ENCODE assay signal across 5 cellular contexts in the genomic region with DNA sequence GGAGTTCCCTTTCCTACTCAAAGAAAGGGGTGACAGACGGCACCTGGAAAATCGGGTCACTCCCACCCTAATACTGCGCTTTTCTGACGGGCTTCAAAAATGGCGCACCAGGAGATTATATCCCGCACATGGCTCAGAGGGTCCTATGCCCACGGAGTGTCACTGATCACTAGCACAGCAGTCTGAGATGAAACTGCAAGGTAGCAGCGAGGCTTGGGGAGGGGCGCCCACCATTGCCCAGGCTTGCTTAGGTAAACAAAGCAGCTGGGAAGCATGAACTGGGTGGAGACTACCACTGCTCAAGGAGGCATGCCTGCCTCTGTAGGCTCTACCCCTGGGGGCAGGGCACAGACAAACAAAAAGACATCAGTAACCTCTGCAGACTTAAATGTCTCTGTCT.
A peak's percentile ranks its signal among the peaks of the same experiment; 100 is the strongest.
DNase-seq lines count a peak whose midpoint lies in the region; ATAC-seq and TF ChIP-seq lines count a peak whose summit lies in the region.
"Not testable (repeated sequence)": the region's sequence is repeated elsewhere in the genome, so short reads cannot be mapped to it uniquely, and the experiment has no call there.

No MANE protein-coding gene starts in this region.

- 69 to 90% methylated on average over 3 to 9 of the region's 9 CpGs for WGBS in endodermal cell (ENCODE audit: insufficient coverage in 1 of 2, insufficient read length in 1 of 2), 2 experiments
- WGBS in suprapubic skin, result 84% methylated on average over 8 of the region's 9 CpGs

- not testable (repeated sequence) for H3K27me3 Mint-ChIP-seq in endodermal cell (ENCODE audit: insufficient read depth)

- not testable (repeated sequence) for H3K4me1 Mint-ChIP-seq in endodermal cell

- ATAC-seq in lower lobe of right lung, result not testable (repeated sequence)

- TF ChIP-seq EP300 in suprapubic skin (IDR thresholded peaks at IDR 0.05), result not testable (repeated sequence)

- not testable (repeated sequence) for H3K36me3 Mint-ChIP-seq in endodermal cell (ENCODE audit: low read depth)

- not testable (repeated sequence) for H3K4me3 Mint-ChIP-seq in endodermal cell

- not testable (repeated sequence) for H3K4me3 ChIP-seq in endodermal cell (ENCODE audit: low read length); right atrium auricular region; lower lobe of right lung; suprapubic skin

- DNase-seq in endodermal cell (peak; percentile 10), right atrium auricular region (ENCODE audit: low spot score) (peak; percentile 18), lower lobe of right lung (peak; percentile 14), posterior vena cava (ENCODE audit: low spot score) (peak; percentile 35), suprapubic skin (ENCODE audit: low spot score in 2 of 2) (peak; percentile 19 to 53)

- H3K27me3 ChIP-seq in endodermal cell (ENCODE audit: control insufficient read depth, insufficient read depth, low read length, poor library complexity, severe bottlenecking); right atrium auricular region; lower lobe of right lung (ENCODE audit: low read depth); suprapubic skin: not testable (repeated sequence)

- TF ChIP-seq POLR2A in suprapubic skin (IDR thresholded peaks at IDR 0.05), result not testable (repeated sequence)

- not testable (repeated sequence) for H3K27ac ChIP-seq in endodermal cell (ENCODE audit: low read depth, low read length); right atrium auricular region; lower lobe of right lung; suprapubic skin

- not testable (repeated sequence) for H3K27ac Mint-ChIP-seq in endodermal cell

- not testable (repeated sequence) for H3K4me1 ChIP-seq in endodermal cell (ENCODE audit: control insufficient read depth, insufficient read depth, low read length); right atrium auricular region; lower lobe of right lung; suprapubic skin

- TF ChIP-seq CTCF in endodermal cell (conservative IDR thresholded peaks at IDR 0.05); right atrium auricular region (IDR thresholded peaks at IDR 0.05); lower lobe of right lung (IDR thresholded peaks at IDR 0.05); suprapubic skin (IDR thresholded peaks at IDR 0.05): not testable (repeated sequence)

- H3K9me3 Mint-ChIP-seq in endodermal cell, result peaks cover 100% of the 10 kb centered on the region

- H3K9ac ChIP-seq in endodermal cell (ENCODE audit: extremely low read depth, low read length, poor library complexity, severe bottlenecking), result not testable (repeated sequence)

- not testable (repeated sequence) for H3K36me3 ChIP-seq in endodermal cell (ENCODE audit: control insufficient read depth, insufficient read depth, low read length); right atrium auricular region; lower lobe of right lung; suprapubic skin

- peaks cover 51% of the 10 kb centered on the region for H3K9me3 ChIP-seq in endodermal cell (ENCODE audit: control insufficient read depth, low read length)
- peaks cover 0 to 53% of the 10 kb centered on the region in 2 donors for H3K9me3 ChIP-seq in right atrium auricular region
- peaks cover 45% of the 10 kb centered on the region for H3K9me3 ChIP-seq in lower lobe of right lung
- H3K9me3 ChIP-seq in suprapubic skin, result peaks cover 12% of the 10 kb centered on the region

- intact Hi-C loops in lower lobe of right lung (cut with DNase I); posterior vena cava (cut with DNase I): not testable (repeated sequence)
